8 cellular contexts compared by ENCODE assay signal in the genomic region with DNA sequence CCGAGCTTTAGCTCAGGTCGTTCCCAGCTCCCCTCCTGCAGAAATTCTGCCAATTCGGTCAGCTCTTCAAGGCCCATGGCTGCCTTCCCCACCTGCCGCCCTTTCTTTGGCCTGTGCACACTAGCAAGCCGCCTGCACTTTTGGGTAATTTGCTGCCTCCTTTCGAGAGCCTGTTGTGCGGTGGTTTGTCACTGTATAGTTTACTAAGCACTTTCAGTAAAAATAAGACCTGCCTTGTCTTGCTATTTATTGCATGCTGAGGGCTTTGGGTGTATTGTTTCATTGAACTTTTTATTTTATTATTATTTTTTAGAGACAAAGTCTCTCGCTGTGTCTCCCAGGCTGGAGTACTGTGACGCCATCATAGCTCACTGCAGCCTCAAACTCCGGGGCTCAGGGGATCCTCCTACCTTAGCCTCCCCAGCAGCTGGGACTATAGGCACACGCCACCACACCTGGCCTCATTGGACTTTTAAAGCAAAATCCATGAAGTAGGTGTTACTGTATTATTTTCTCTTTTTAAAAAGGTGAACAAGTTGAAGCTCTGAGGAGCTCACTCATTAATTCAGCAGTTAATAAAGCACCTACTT. TPM values are rescaled to one million over a fixed set of nuclear protein-coding genes. Genes with fewer than 3 reads are reported as not detected.
DNase-seq lines count a peak whose midpoint lies in the region; ATAC-seq, FAIRE-seq and TF ChIP-seq lines count a peak whose summit lies in the region.

No MANE protein-coding gene starts in this region.

- H3K4me3 ChIP-seq in body of pancreas = no peak overlapping the region

- peak overlapping the region; percentile 56 for H3K4me3 Mint-ChIP-seq in natural killer cell treated with Interleukin-12 subunit alpha and Interleukin-12 subunit beta and Interleukin-15 and Interleukin-18, amount 100 ng/mL, for 72 hours

- no peaks in the 10 kb centered on the region for H3K9me3 ChIP-seq in body of pancreas

- no peaks in the 10 kb centered on the region for H3K27me3 Mint-ChIP-seq in natural killer cell treated with Interleukin-12 subunit alpha and Interleukin-12 subunit beta and Interleukin-15 and Interleukin-18, amount 100 ng/mL, for 72 hours

- H3K27ac ChIP-seq in body of pancreas = peak overlapping the region in 3 of 4 donors; percentile 74 to 76 (median 76)

- H3K4me1 Mint-ChIP-seq in natural killer cell treated with Interleukin-12 subunit alpha and Interleukin-12 subunit beta and Interleukin-15 and Interleukin-18, amount 100 ng/mL, for 72 hours (ENCODE audit: low read depth in 2 of 2) = peaks cover 16 to 22% of the 10 kb centered on the region in 2 donors

- TF ChIP-seq POLR2A in body of pancreas (IDR thresholded peaks at IDR 0.05) = no peak
- no peak for TF ChIP-seq POLR2A in GM12892 (IDR thresholded peaks at IDR 0.05; ENCODE audit: low read depth, low read length)

- H3K27ac Mint-ChIP-seq in natural killer cell treated with Interleukin-12 subunit alpha and Interleukin-12 subunit beta and Interleukin-15 and Interleukin-18, amount 100 ng/mL, for 72 hours = peak overlapping the region in 1 of 2 donors; percentile 29

- H3K27me3 ChIP-seq in body of pancreas = no peaks in the 10 kb centered on the region

- no peak for FAIRE-seq in GM12892 (lab: Jason Lieb, UNC)

- H3K4me1 ChIP-seq in body of pancreas = peaks cover 38% of the 10 kb centered on the region

- DNase-seq in stimulated activated CD8-positive, alpha-beta memory T cell treated with anti-CD3 and anti-CD28 coated beads, Interleukin-15, amount 100 ng/mL, for 1 hour (ENCODE audit: low read depth) = peak; percentile 1
- DNase-seq in stimulated activated CD8-positive, alpha-beta memory T cell treated with anti-CD3 and anti-CD28 coated beads, Interleukin-4, amount 100 ng/mL, for 48 hours = no peak
- no peak for DNase-seq in body of pancreas
- no peak for DNase-seq in natural killer cell treated with Interleukin-12 subunit alpha and Interleukin-12 subunit beta and Interleukin-15 and Interleukin-18, amount 100 ng/mL, for 72 hours (ENCODE audit: low spot score)
- DNase-seq in HT-29 (ENCODE audit: low spot score) = no peak
- no peak for DNase-seq in GM12892 (ENCODE audit: insufficient read length)

- intact Hi-C loops in body of pancreas (cut with DNase I) = no loop called here

- no peak for TF ChIP-seq CTCF in body of pancreas (IDR thresholded peaks at IDR 0.05)

- no peaks in the 10 kb centered on the region for H3K36me3 Mint-ChIP-seq in natural killer cell treated with Interleukin-12 subunit alpha and Interleukin-12 subunit beta and Interleukin-15 and Interleukin-18, amount 100 ng/mL, for 72 hours

- H3K9me3 Mint-ChIP-seq in natural killer cell treated with Interleukin-12 subunit alpha and Interleukin-12 subunit beta and Interleukin-15 and Interleukin-18, amount 100 ng/mL, for 72 hours = no peaks in the 10 kb centered on the region

- no peaks in the 10 kb centered on the region for H3K36me3 ChIP-seq in body of pancreas (replicated peaks in 1 of 2; ENCODE audit: insufficient read depth in 1 of 2, low read depth in 2 of 2)

- ATAC-seq in body of pancreas (no peak), HG02938 (IDR thresholded peaks at IDR 0.05; ENCODE audit: unreplicated experiment) (no peak), GM18502 (IDR thresholded peaks at IDR 0.05; ENCODE audit: poor library complexity, unreplicated experiment) (no peak)
- ATAC-seq in natural killer cell treated with Interleukin-12 subunit alpha and Interleukin-12 subunit beta and Interleukin-15 and Interleukin-18, amount 100 ng/mL, for 72 hours = no peak

- WGBS in body of pancreas, 2 donors = 32 to 34% methylated on average over 11 of the region's 11 CpGs

RNA-seq across cellular contexts. Expression of a gene that starts 1.1 kb away (rescaled TPM):
- total RNA-seq in body of pancreas = 1 to 10 TPM in 1 of 2 donors, not detected in 1; 1.0 TPM
- not detected for total RNA-seq in natural killer cell treated with Interleukin-12 subunit alpha and Interleukin-12 subunit beta and Interleukin-15 and Interleukin-18, amount 100 ng/mL, for 72 hours
- total RNA-seq in HT-29 (2014; rRNA removed; shearing (Covaris generic)) = not detected in 2 replicates
- 8.4 TPM for polyA plus RNA-seq in GM12892 (2012; ENCODE audit: missing spikeins)

RNA-seq across cellular contexts. Expression of a gene that starts 39.0 kb away (rescaled TPM):
- 10 to 100 TPM; 14.5 to 41.2 TPM for total RNA-seq in body of pancreas
- total RNA-seq in natural killer cell treated with Interleukin-12 subunit alpha and Interleukin-12 subunit beta and Interleukin-15 and Interleukin-18, amount 100 ng/mL, for 72 hours = under 1 TPM; 0.19 to 0.56 TPM
- 75.9 and 80.4 TPM in 2 replicates for total RNA-seq in HT-29 (2014; rRNA removed; shearing (Covaris generic))
- 0.17 TPM for polyA plus RNA-seq in GM12892 (2012; ENCODE audit: missing spikeins)

Comparison
In these comparisons a context has a peak if more than half of its experiments do, and no peak if none do; other contexts are left out.
1. RNA of a gene that starts 39.0 kb away (total RNA-seq): 75.9 to 80.4 TPM in HT-29 and 14.5 to 41.2 TPM in body of pancreas; 0.19 to 0.56 TPM in natural killer cell treated with Interleukin-12 subunit alpha and Interleukin-12 subunit beta and Interleukin-15 and Interleukin-18, amount 100 ng/mL, for 72 hours; every median in the first group is over 4 times any median in the second.